ENCODE assay signal across 12 cellular contexts in the genomic region with DNA sequence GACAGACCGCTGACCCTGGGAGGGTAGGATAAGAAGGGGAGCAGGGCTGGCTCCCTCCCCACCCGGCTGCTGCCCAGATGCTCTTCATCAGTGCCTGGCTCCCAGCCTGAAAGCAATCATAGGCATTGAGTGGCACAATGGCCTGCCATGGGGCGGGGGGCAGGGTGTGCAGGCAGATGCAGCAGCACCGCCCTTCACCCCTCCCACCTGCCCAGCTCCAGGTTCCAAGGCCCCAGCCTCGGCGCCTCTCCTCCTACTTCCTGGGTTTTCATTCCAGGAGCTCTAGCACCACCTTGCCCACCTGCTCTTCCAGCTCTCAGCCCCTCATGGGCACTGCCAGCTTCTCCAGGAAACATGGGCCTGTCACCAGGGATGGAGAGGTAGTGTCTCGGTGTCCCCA.
DNase-seq lines count a peak whose midpoint lies in the region; ATAC-seq and TF ChIP-seq lines count a peak whose summit lies in the region.
"Had no signal": no experiment of that assay in that cellular context is flagged by ENCODE, and none has a peak within 500 bp of the region (broad histone marks: within the 10 kb centered on the region; RNA-seq: fewer than 3 reads in every experiment).

No MANE protein-coding gene starts in this region.

- no peaks in the 10 kb centered on the region for H3K36me3 Mint-ChIP-seq in MCF 10A (ENCODE audit: insufficient read depth, unreplicated experiment)
- no peaks in the 10 kb centered on the region for H3K36me3 Mint-ChIP-seq in activated naive CD8-positive, alpha-beta T cell treated with anti-CD3 and anti-CD28 coated beads for 36 hours
- H3K36me3 Mint-ChIP-seq: stimulated activated effector memory CD8-positive, alpha-beta T cell treated with anti-CD3 and anti-CD28 coated beads, Interleukin-12 subunit alpha, Interleukin-12 subunit beta, amount 100 ng/mL, for 72 hours had no signal

- POLR2A ChIA-PET in MCF 10A (lab: Yijun Ruan, JAX) = no interaction called here
- POLR2A ChIA-PET in PC-3 (lab: Charles Lee; ENCODE audit: unreplicated experiment) = no interaction called here

- no peak overlapping the region for H3K27ac Mint-ChIP-seq in MCF 10A (ENCODE audit: low read depth, unreplicated experiment)
- no peak overlapping the region for H3K27ac Mint-ChIP-seq in activated naive CD8-positive, alpha-beta T cell treated with anti-CD3 and anti-CD28 coated beads for 36 hours
- H3K27ac Mint-ChIP-seq: dendritic cell treated with granulocyte-macrophage colony-stimulating factor and Interleukin-4, amounts not matched to agents 40 ng/mL and 50 ng/mL, for 4 days; stimulated activated effector memory CD8-positive, alpha-beta T cell treated with anti-CD3 and anti-CD28 coated beads, Interleukin-12 subunit alpha, Interleukin-12 subunit beta, amount 100 ng/mL, for 72 hours had no signal

- TF ChIP-seq CTCF in OCI-LY1 (IDR thresholded peaks at IDR 0.05; ENCODE audit: low read length) (peak; percentile 27; the same call in 1 of the 2 replicates), kidney epithelial cell (IDR thresholded peaks at IDR 0.05; ENCODE audit: insufficient read depth, low read length, poor library complexity, severe bottlenecking) (peak; percentile 17), MCF 10A (IDR thresholded peaks at IDR 0.05; ENCODE audit: unreplicated experiment) (no peak), PC-3 (conservative IDR thresholded peaks at IDR 0.05; ENCODE audit: low read depth, low read length) (no peak)

- no peaks in the 10 kb centered on the region for H3K9me3 Mint-ChIP-seq in MCF 10A (ENCODE audit: unreplicated experiment)
- no peaks in the 10 kb centered on the region for H3K9me3 Mint-ChIP-seq in activated naive CD8-positive, alpha-beta T cell treated with anti-CD3 and anti-CD28 coated beads for 36 hours
- H3K9me3 Mint-ChIP-seq: dendritic cell treated with granulocyte-macrophage colony-stimulating factor and Interleukin-4, amounts not matched to agents 40 ng/mL and 50 ng/mL, for 4 days; stimulated activated effector memory CD8-positive, alpha-beta T cell treated with anti-CD3 and anti-CD28 coated beads, Interleukin-12 subunit alpha, Interleukin-12 subunit beta, amount 100 ng/mL, for 72 hours had no signal

- BruUV-seq in MCF 10A (replicated peaks; lab: Mats Ljungman, UMichigan) = no TSS peak
- no TSS peak for BruUV-seq in PC-3 (replicated peaks; lab: Mats Ljungman, UMichigan)

- intact Hi-C loops in MCF 10A (cut with micrococcal nuclease) (no loop called here), PC-3 (cut with micrococcal nuclease) (no loop called here)

- no peaks in the 10 kb centered on the region for H4K20me1 ChIP-seq in OCI-LY1 (ENCODE audit: insufficient read depth, low read length)
- H4K20me1 ChIP-seq in PC-3 (ENCODE audit: low read length) = no peaks in the 10 kb centered on the region

- H3K4me1 ChIP-seq in OCI-LY1 (ENCODE audit: insufficient read depth, low read length, severe bottlenecking) = peaks cover 93% of the 10 kb centered on the region
- H3K4me1 ChIP-seq in PC-3 (ENCODE audit: insufficient read depth, low read length) = no peaks in the 10 kb centered on the region

- DNase-seq in DMS79 (lab: John Stamatoyannopoulos, UW) (peak; percentile 15), NCI-H146 treated with DMSO at 0.1 percent for 48 hours (lab: John Stamatoyannopoulos, UW; ENCODE audit: unreplicated experiment) (peak; percentile 78), kidney epithelial cell (ENCODE audit: low read depth) (no peak), MCF 10A (ENCODE audit: unreplicated experiment) (no peak), PC-3 (no peak)
- DNase-seq in activated naive CD8-positive, alpha-beta T cell treated with anti-CD3 and anti-CD28 coated beads for 36 hours = no peak
- DNase-seq: C1 segment of cervical spinal cord had no signal

- H3K4me3 ChIP-seq in OCI-LY1 (ENCODE audit: low read depth, low read length, poor library complexity, severe bottlenecking) = peak overlapping the region; percentile 86
- no peak overlapping the region for H3K4me3 ChIP-seq in kidney epithelial cell (ENCODE audit: low read depth, low read length)
- no peak overlapping the region for H3K4me3 ChIP-seq in PC-3 (ENCODE audit: low read length)

- H3K4me2 ChIP-seq in OCI-LY1 (ENCODE audit: low read length) = peak overlapping the region; percentile 72
- no peak overlapping the region for H3K4me2 ChIP-seq in PC-3 (ENCODE audit: low read length)

- H3F3A ChIP-seq in OCI-LY1 (ENCODE audit: insufficient read depth, low read length) (peaks cover 3% of the 10 kb centered on the region; the same call in 1 of the 2 replicates), PC-3 (ENCODE audit: low read length, unreplicated experiment) (no peaks in the 10 kb centered on the region)

- H3K79me2 ChIP-seq in OCI-LY1 (ENCODE audit: insufficient read depth, low read length) (peaks cover 56% of the 10 kb centered on the region), PC-3 (ENCODE audit: low read length) (no peaks in the 10 kb centered on the region)

- H3K9me2 ChIP-seq in OCI-LY1 (ENCODE audit: low read depth, low read length) = no peaks in the 10 kb centered on the region
- H3K9me2 ChIP-seq in PC-3 (replicated peaks; ENCODE audit: low read length) = no peaks in the 10 kb centered on the region

- peak overlapping the region; percentile 100 for H3K27ac ChIP-seq in OCI-LY1 (ENCODE audit: low read depth, low read length, poor library complexity, severe bottlenecking)
- no peak overlapping the region for H3K27ac ChIP-seq in PC-3 (ENCODE audit: low read length)
- H3K27ac ChIP-seq: neutrophil had no signal

- H3K9ac ChIP-seq in OCI-LY1 (ENCODE audit: low read length) (peak overlapping the region; percentile 98), PC-3 (ENCODE audit: low read length) (no peak overlapping the region)

- no peaks in the 10 kb centered on the region for H3K4me1 Mint-ChIP-seq in MCF 10A (ENCODE audit: insufficient read depth, unreplicated experiment)
- H3K4me1 Mint-ChIP-seq in activated naive CD8-positive, alpha-beta T cell treated with anti-CD3 and anti-CD28 coated beads for 36 hours = peaks cover 2% of the 10 kb centered on the region
- H3K4me1 Mint-ChIP-seq: stimulated activated effector memory CD8-positive, alpha-beta T cell treated with anti-CD3 and anti-CD28 coated beads, Interleukin-12 subunit alpha, Interleukin-12 subunit beta, amount 100 ng/mL, for 72 hours had no signal

- H2AFZ ChIP-seq in OCI-LY1 (ENCODE audit: low read length) (no peak overlapping the region), PC-3 (ENCODE audit: low read length) (no peak overlapping the region)

- H3K27me3 ChIP-seq in OCI-LY1 (ENCODE audit: insufficient read depth, low read length) (no peaks in the 10 kb centered on the region), kidney epithelial cell (ENCODE audit: control insufficient read depth, insufficient read depth, low read length) (peaks cover 17% of the 10 kb centered on the region), PC-3 (ENCODE audit: low read length) (peaks cover 42% of the 10 kb centered on the region)

- peaks cover 99% of the 10 kb centered on the region for H3K27me3 Mint-ChIP-seq in MCF 10A (ENCODE audit: insufficient read depth, unreplicated experiment)
- H3K27me3 Mint-ChIP-seq in activated naive CD8-positive, alpha-beta T cell treated with anti-CD3 and anti-CD28 coated beads for 36 hours = peaks cover 4% of the 10 kb centered on the region

- no peak overlapping the region for H3K4me3 Mint-ChIP-seq in MCF 10A (ENCODE audit: unreplicated experiment)
- H3K4me3 Mint-ChIP-seq in activated naive CD8-positive, alpha-beta T cell treated with anti-CD3 and anti-CD28 coated beads for 36 hours = no peak overlapping the region
- H3K4me3 Mint-ChIP-seq: dendritic cell treated with granulocyte-macrophage colony-stimulating factor and Interleukin-4, amounts not matched to agents 40 ng/mL and 50 ng/mL, for 4 days; stimulated activated effector memory CD8-positive, alpha-beta T cell treated with anti-CD3 and anti-CD28 coated beads, Interleukin-12 subunit alpha, Interleukin-12 subunit beta, amount 100 ng/mL, for 72 hours had no signal

- H3K9me3 ChIP-seq in OCI-LY1 (ENCODE audit: low read length) (no peaks in the 10 kb centered on the region), PC-3 (ENCODE audit: low read length) (no peaks in the 10 kb centered on the region)
- H3K9me3 ChIP-seq: neutrophil had no signal

- peaks cover 64% of the 10 kb centered on the region for H3K36me3 ChIP-seq in OCI-LY1 (ENCODE audit: insufficient read depth, low read length)
- no peaks in the 10 kb centered on the region for H3K36me3 ChIP-seq in kidney epithelial cell (ENCODE audit: control insufficient read depth, insufficient read depth, low read length)
- H3K36me3 ChIP-seq in PC-3 (ENCODE audit: low read depth, low read length) = no peaks in the 10 kb centered on the region
- H3K36me3 ChIP-seq: neutrophil had no signal

- CTCF ChIA-PET in MCF 10A (lab: Yijun Ruan, JAX) = interaction anchor here (0.5 kb wide), 1 partner anchor 256 kb away, joined by 4 read pairs; no protein-coding TSS in a partner anchor
- CTCF ChIA-PET in PC-3 (lab: Charles Lee) = no interaction called here

- ATAC-seq in PC-3 = no peak
- no peak for ATAC-seq in GM18861 (IDR thresholded peaks at IDR 0.05; ENCODE audit: unreplicated experiment)
- ATAC-seq: stimulated activated effector memory CD8-positive, alpha-beta T cell treated with anti-CD3 and anti-CD28 coated beads, Interleukin-12 subunit alpha, Interleukin-12 subunit beta, amount 100 ng/mL, for 72 hours had no signal

Comparison
In these comparisons a context has a peak if more than half of its experiments do, and no peak if none do; other contexts are left out.
1. DNase-seq: peak in DMS79 (single experiment) and NCI-H146 treated with DMSO at 0.1 percent for 48 hours (single experiment); none in kidney epithelial cell (single experiment), MCF 10A (single experiment), PC-3 (single experiment) and activated naive CD8-positive, alpha-beta T cell treated with anti-CD3 and anti-CD28 coated beads for 36 hours (single experiment).
2. CTCF ChIP-seq: peak in OCI-LY1 (single experiment) and kidney epithelial cell (single experiment); none in MCF 10A (single experiment) and PC-3 (single experiment).